10 cellular contexts compared by ENCODE assay signal in genomic region chr5:124527220-124527991, GRCh38.
DNase-seq lines count a peak whose midpoint lies in the region; ATAC-seq and TF ChIP-seq lines count a peak whose summit lies in the region.
"Had no signal": no experiment of that assay in that cellular context is flagged by ENCODE, and none has a peak within 500 bp of the region (broad histone marks: within the 10 kb centered on the region; RNA-seq: fewer than 3 reads in every experiment).

No MANE protein-coding gene starts in this region.

- POLR2A ChIA-PET in Caco-2 (lab: Charles Lee) = interaction anchor here (0.5 to 1.3 kb wide), 3 partner anchors 139 to 221 kb away, joined by 3 to 5 read pairs (median 5); no protein-coding TSS in a partner anchor
- POLR2A ChIA-PET in naive thymus-derived CD4-positive, alpha-beta T cell (lab: Charles Lee) = no interaction called here

- BruUV-seq in Caco-2 (replicated peaks; lab: Mats Ljungman, UMichigan) = no TSS peak

- H3K4me1 ChIP-seq in Caco-2 = peaks cover 26% of the 10 kb centered on the region
- no peaks in the 10 kb centered on the region for H3K4me1 ChIP-seq in naive thymus-derived CD4-positive, alpha-beta T cell (ENCODE audit: control insufficient read depth in 2 of 2, insufficient read depth in 2 of 2, low read length in 2 of 2)
- H3K4me1 ChIP-seq in sigmoid colon = peaks cover 0 to 17% (median 10%) of the 10 kb centered on the region in 4 donors

- TF ChIP-seq CTCF in Caco-2 (IDR thresholded peaks at IDR 0.05; ENCODE audit: insufficient read depth in 1 of 2, low read depth in 1 of 2, low read length in 1 of 2, severe bottlenecking in 1 of 2, unreplicated experiment in 1 of 2) = peak in 1 of 2 experiments; percentile 8
- TF ChIP-seq CTCF in GM13976 (IDR thresholded peaks at IDR 0.05; ENCODE audit: borderline replicate concordance, control extremely low read depth, extremely low read depth, insufficient read depth, missing control alignments) = no peak
- no peak for TF ChIP-seq CTCF in sigmoid colon (IDR thresholded peaks at IDR 0.05)

- peaks cover 27% of the 10 kb centered on the region for H3K4me1 Mint-ChIP-seq in Caco-2 (ENCODE audit: low read depth, unreplicated experiment)
- peaks cover 0 to 1% (median 0%) of the 10 kb centered on the region in 7 donors for H3K4me1 Mint-ChIP-seq in naive thymus-derived CD4-positive, alpha-beta T cell

- TF ChIP-seq EP300 in sigmoid colon (IDR thresholded peaks at IDR 0.05) = no peak

- H3K27me3 Mint-ChIP-seq in Caco-2 (ENCODE audit: insufficient read depth, unreplicated experiment) = no peaks in the 10 kb centered on the region
- H3K27me3 Mint-ChIP-seq in naive thymus-derived CD4-positive, alpha-beta T cell = peaks cover 0 to 7% (median 0%) of the 10 kb centered on the region in 5 donors

- peak overlapping the region; percentile 97 for H3K27ac Mint-ChIP-seq in Caco-2 (ENCODE audit: unreplicated experiment)
- no peak overlapping the region for H3K27ac Mint-ChIP-seq in naive thymus-derived CD4-positive, alpha-beta T cell
- H3K27ac Mint-ChIP-seq: activated CD8-positive, alpha-beta T cell treated with anti-CD3 and anti-CD28 coated beads, Interleukin-2, amount 10 ng/mL, durations not matched to agents 7 days and 5 days had no signal

- H3K27me3 ChIP-seq in Caco-2 (replicated peaks; ENCODE audit: control insufficient read depth, insufficient read depth, low read length) = no peaks in the 10 kb centered on the region
- no peaks in the 10 kb centered on the region for H3K27me3 ChIP-seq in MG63
- no peaks in the 10 kb centered on the region for H3K27me3 ChIP-seq in naive thymus-derived CD4-positive, alpha-beta T cell (ENCODE audit: control insufficient read depth in 2 of 2, insufficient read depth in 2 of 2, low read length in 2 of 2)
- no peaks in the 10 kb centered on the region for H3K27me3 ChIP-seq in sigmoid colon

- WGBS in sigmoid colon, 2 donors = 26 to 74% methylated on average over 8 of the region's 8 CpGs

- DNase-seq in Caco-2 = peak; percentile 84 to 88
- peak; percentile 22 for DNase-seq in MG63
- DNase-seq in left colon = peak; percentile 21 to 45
- DNase-seq in naive thymus-derived CD4-positive, alpha-beta T cell = no peak
- no peak for DNase-seq in GM13976 (ENCODE audit: low spot score)
- DNase-seq in NCI-H1436 treated with DMSO at 0.1 percent for 48 hours (lab: John Stamatoyannopoulos, UW) = no peak
- DNase-seq in sigmoid colon = no peak
- DNase-seq: activated CD8-positive, alpha-beta T cell treated with anti-CD3 and anti-CD28 coated beads, Interleukin-2, amount 10 ng/mL, durations not matched to agents 7 days and 5 days; NCI-H2029 treated with DMSO at 0.1 percent for 48 hours had no signal

- H3K36me3 Mint-ChIP-seq in Caco-2 (ENCODE audit: insufficient read depth, unreplicated experiment) = peaks cover 20% of the 10 kb centered on the region
- H3K36me3 Mint-ChIP-seq in naive thymus-derived CD4-positive, alpha-beta T cell = peaks cover 0 to 9% (median 0%) of the 10 kb centered on the region in 5 donors

- peaks cover 32% of the 10 kb centered on the region for H3K9me3 Mint-ChIP-seq in Caco-2 (ENCODE audit: unreplicated experiment)
- H3K9me3 Mint-ChIP-seq in naive thymus-derived CD4-positive, alpha-beta T cell = peaks cover 0 to 16% (median 8%) of the 10 kb centered on the region in 11 donors

- CTCF ChIA-PET in Caco-2 (lab: Charles Lee) = interaction anchor here (0.5 to 1.3 kb wide), 6 partner anchors 70 to 508 kb away, joined by 3 to 6 read pairs (median 3); no protein-coding TSS in a partner anchor
- CTCF ChIA-PET in naive thymus-derived CD4-positive, alpha-beta T cell (lab: Charles Lee) = no interaction called here

- in situ Hi-C loops in GM13976 (cut with MboI; ENCODE audit: low sequenced_read_pairs, unreplicated experiment) = no loop called here

- ATAC-seq in GM21529 (IDR thresholded peaks at IDR 0.05; ENCODE audit: unreplicated experiment) (peak; percentile 39), left colon (peak; percentile 100)
- no peak for ATAC-seq in naive thymus-derived CD4-positive, alpha-beta T cell
- ATAC-seq: activated CD8-positive, alpha-beta T cell treated with anti-CD3 and anti-CD28 coated beads, Interleukin-2, amount 10 ng/mL, durations not matched to agents 7 days and 5 days had no signal

- no peaks in the 10 kb centered on the region; the same call in none of the 2 replicates for H3K9me3 ChIP-seq in Caco-2
- peaks cover 5% of the 10 kb centered on the region; the same call in 1 of the 2 replicates for H3K9me3 ChIP-seq in MG63
- H3K9me3 ChIP-seq in naive thymus-derived CD4-positive, alpha-beta T cell (ENCODE audit: control insufficient read depth in 2 of 3, low read length in 3 of 3) = no peaks in the 10 kb centered on the region
- H3K9me3 ChIP-seq in sigmoid colon = no peaks in the 10 kb centered on the region

- H3K36me3 ChIP-seq in Caco-2 (ENCODE audit: control insufficient read depth, insufficient read depth, low read length) (no peaks in the 10 kb centered on the region), MG63 (no peaks in the 10 kb centered on the region), sigmoid colon (no peaks in the 10 kb centered on the region)
- no peaks in the 10 kb centered on the region for H3K36me3 ChIP-seq in naive thymus-derived CD4-positive, alpha-beta T cell (ENCODE audit: control insufficient read depth in 2 of 3, insufficient read depth in 3 of 3, low read length in 3 of 3)

- intact Hi-C loops in Caco-2 (cut with micrococcal nuclease; ENCODE audit: unreplicated experiment) (loop anchor here (1.0 to 10.0 kb wide), 11 partner anchors 54 to 853 kb away; partner anchors contain the start of gene ZNF608), left colon (cut with DNase I, micrococcal nuclease) (no loop called here), sigmoid colon (cut with DNase I) (no loop called here)
- intact Hi-C loops in naive thymus-derived CD4-positive, alpha-beta T cell (cut with micrococcal nuclease) = no loop called here

- H3K27ac ChIP-seq in naive thymus-derived CD4-positive, alpha-beta T cell (ENCODE audit: low read depth, low read length) = no peak overlapping the region
- H3K27ac ChIP-seq in sigmoid colon = no peak overlapping the region

- H3K4me3 ChIP-seq in Caco-2 (ENCODE audit: low read depth, low read length) (no peak overlapping the region), MG63 (no peak overlapping the region), sigmoid colon (no peak overlapping the region)
- H3K4me3 ChIP-seq in naive thymus-derived CD4-positive, alpha-beta T cell (ENCODE audit: low read length) = no peak overlapping the region

- H3K4me3 Mint-ChIP-seq in Caco-2 (ENCODE audit: unreplicated experiment) = peak overlapping the region; percentile 67
- H3K4me3 Mint-ChIP-seq in naive thymus-derived CD4-positive, alpha-beta T cell = no peak overlapping the region
- H3K4me3 Mint-ChIP-seq: activated CD8-positive, alpha-beta T cell treated with anti-CD3 and anti-CD28 coated beads, Interleukin-2, amount 10 ng/mL, durations not matched to agents 7 days and 5 days had no signal

- no peak for TF ChIP-seq POLR2A in sigmoid colon (IDR thresholded peaks at IDR 0.05)

Comparison
In these comparisons a context has a peak if more than half of its experiments do, and no peak if none do; other contexts are left out.
1. DNase-seq: peak in Caco-2 (2 of 2), MG63 (single experiment) and left colon (2 of 2); none in naive thymus-derived CD4-positive, alpha-beta T cell (0 of 9), GM13976 (single experiment), NCI-H1436 treated with DMSO at 0.1 percent for 48 hours (single experiment) and sigmoid colon (single experiment).